Comparison of ENCODE assay signal across 1 cellular context in the genomic region with DNA sequence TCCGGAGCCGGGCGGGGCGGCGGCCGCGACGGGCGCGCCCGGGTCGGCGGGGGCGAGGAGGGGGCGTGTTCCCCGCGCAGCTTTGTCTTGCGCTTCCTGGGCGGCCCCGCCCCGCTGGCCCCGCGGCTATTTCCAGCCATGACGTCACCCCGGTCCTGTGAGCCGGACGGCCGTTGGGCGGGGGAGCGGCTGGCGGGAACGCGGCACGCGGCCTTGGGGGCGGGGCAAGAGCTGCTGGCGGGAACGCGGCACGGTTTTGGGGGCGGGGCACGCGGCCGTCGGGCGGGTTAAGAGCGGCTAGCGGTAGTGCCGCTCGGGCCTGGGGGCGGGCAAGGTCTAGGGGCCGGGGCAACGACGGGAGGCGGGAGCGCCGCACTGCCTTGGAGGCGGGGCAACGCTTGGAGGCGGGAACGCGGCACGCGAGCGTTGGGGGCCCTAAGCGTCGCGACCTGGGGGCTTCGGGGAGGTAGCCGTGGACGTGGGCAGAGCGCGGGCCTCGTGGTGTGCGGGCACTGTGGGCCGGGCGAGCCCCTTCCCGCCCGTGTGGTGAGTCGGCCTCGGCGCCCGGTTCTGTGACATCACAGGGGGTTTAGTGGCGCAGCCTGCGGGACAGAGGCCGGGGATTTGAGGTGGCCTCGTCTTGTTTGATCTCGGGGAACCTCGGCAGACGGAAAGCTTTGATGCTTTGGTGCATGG.
TF ChIP-seq lines count a peak whose summit lies in the region.

No MANE protein-coding gene starts in this region.

TF ChIP-seq in K562, 482 proteins besides CTCF, POLR2A, EP300 and RAD21 (continued from another document and continues in another):
- TF ChIP-seq, protein P1, sequence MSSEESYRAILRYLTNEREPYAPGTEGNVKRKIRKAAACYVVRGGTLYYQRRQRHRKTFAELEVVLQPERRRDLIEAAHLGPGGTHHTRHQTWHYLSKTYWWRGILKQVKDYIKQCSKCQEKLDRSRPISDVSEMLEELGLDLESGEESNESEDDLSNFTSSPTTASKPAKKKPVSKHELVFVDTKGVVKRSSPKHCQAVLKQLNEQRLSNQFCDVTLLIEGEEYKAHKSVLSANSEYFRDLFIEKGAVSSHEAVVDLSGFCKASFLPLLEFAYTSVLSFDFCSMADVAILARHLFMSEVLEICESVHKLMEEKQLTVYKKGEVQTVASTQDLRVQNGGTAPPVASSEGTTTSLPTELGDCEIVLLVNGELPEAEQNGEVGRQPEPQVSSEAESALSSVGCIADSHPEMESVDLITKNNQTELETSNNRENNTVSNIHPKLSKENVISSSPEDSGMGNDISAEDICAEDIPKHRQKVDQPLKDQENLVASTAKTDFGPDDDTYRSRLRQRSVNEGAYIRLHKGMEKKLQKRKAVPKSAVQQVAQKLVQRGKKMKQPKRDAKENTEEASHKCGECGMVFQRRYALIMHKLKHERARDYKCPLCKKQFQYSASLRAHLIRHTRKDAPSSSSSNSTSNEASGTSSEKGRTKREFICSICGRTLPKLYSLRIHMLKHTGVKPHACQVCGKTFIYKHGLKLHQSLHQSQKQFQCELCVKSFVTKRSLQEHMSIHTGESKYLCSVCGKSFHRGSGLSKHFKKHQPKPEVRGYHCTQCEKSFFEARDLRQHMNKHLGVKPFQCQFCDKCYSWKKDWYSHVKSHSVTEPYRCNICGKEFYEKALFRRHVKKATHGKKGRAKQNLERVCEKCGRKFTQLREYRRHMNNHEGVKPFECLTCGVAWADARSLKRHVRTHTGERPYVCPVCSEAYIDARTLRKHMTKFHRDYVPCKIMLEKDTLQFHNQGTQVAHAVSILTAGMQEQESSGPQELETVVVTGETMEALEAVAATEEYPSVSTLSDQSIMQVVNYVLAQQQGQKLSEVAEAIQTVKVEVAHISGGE (CRISPR knock-in tag; IDR thresholded peaks at IDR 0.05): peak in 1 of 3 experiments; percentile 73; a peak in 2 of 6 replicates
- TF ChIP-seq, protein P2, sequence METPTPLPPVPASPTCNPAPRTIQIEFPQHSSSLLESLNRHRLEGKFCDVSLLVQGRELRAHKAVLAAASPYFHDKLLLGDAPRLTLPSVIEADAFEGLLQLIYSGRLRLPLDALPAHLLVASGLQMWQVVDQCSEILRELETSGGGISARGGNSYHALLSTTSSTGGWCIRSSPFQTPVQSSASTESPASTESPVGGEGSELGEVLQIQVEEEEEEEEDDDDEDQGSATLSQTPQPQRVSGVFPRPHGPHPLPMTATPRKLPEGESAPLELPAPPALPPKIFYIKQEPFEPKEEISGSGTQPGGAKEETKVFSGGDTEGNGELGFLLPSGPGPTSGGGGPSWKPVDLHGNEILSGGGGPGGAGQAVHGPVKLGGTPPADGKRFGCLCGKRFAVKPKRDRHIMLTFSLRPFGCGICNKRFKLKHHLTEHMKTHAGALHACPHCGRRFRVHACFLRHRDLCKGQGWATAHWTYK (CRISPR knock-in tag; IDR thresholded peaks at IDR 0.05): peak; percentile 61; the same call in 1 of the 2 replicates
- TF ChIP-seq KAT2B (IDR thresholded peaks at IDR 0.05; ENCODE audit: low read depth, low read length): no peak
- no peak for TF ChIP-seq MTA2 (IDR thresholded peaks at IDR 0.05; ENCODE audit: low read depth)
- TF ChIP-seq SUPT5H (IDR thresholded peaks at IDR 0.05): peak; percentile 40
- TF ChIP-seq FOXA1 (IDR thresholded peaks at IDR 0.05; ENCODE audit: borderline replicate concordance): no peak
- TF ChIP-seq ETV1 (tag; conservative IDR thresholded peaks at IDR 0.05; ENCODE audit: low read depth): no peak
- TF ChIP-seq SIN3A (IDR thresholded peaks at IDR 0.05; ENCODE audit: borderline replicate concordance in 2 of 2, control insufficient read depth in 1 of 2, low read depth in 2 of 2, low read length in 2 of 2): peak in 1 of 2 experiments; percentile 66; a peak in 2 of 4 replicates
- no peak for TF ChIP-seq CHD4 (IDR thresholded peaks at IDR 0.05; ENCODE audit: insufficient read depth, insufficient replicate concordance, low read depth, low read length, poor library complexity, severe bottlenecking)
- no peak for TF ChIP-seq NUFIP1 (IDR thresholded peaks at IDR 0.05; ENCODE audit: partially characterized antibody)
- TF ChIP-seq BHLHE40 (IDR thresholded peaks at IDR 0.05; ENCODE audit: low read length): peak; percentile 84
- TF ChIP-seq, protein P3, sequence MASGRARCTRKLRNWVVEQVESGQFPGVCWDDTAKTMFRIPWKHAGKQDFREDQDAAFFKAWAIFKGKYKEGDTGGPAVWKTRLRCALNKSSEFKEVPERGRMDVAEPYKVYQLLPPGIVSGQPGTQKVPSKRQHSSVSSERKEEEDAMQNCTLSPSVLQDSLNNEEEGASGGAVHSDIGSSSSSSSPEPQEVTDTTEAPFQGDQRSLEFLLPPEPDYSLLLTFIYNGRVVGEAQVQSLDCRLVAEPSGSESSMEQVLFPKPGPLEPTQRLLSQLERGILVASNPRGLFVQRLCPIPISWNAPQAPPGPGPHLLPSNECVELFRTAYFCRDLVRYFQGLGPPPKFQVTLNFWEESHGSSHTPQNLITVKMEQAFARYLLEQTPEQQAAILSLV (tag; IDR thresholded peaks at IDR 0.05): no peak
- 0 out of 2 replicates have a peak, but pooled peaks have one; percentile 17 for TF ChIP-seq ZNF445 (CRISPR knock-in tag; IDR thresholded peaks at IDR 0.05; ENCODE audit: low read depth)
- TF ChIP-seq MYC (IDR thresholded peaks at IDR 0.05; ENCODE audit: low read depth, low read length): peak; percentile 72
- no peak for TF ChIP-seq MYC (CRISPR knock-in tag; IDR thresholded peaks at IDR 0.05; ENCODE audit: borderline replicate concordance, low read depth)
- TF ChIP-seq HNRNPL (IDR thresholded peaks at IDR 0.05; ENCODE audit: low read depth, low read length): peak; percentile 67; the same call in 1 of the 2 replicates
- peak; percentile 27; the same call in 1 of the 2 replicates for TF ChIP-seq CEBPG (CRISPR knock-in tag; IDR thresholded peaks at IDR 0.05)
- no peak; a peak in 1 of 4 replicates for TF ChIP-seq CEBPG (tag; conservative IDR thresholded peaks at IDR 0.05 in 1 of 2, IDR thresholded peaks at IDR 0.05 in 1 of 2)
- TF ChIP-seq DMBX1 (CRISPR knock-in tag; IDR thresholded peaks at IDR 0.05; ENCODE audit: borderline replicate concordance): peak; percentile 26; the same call in 1 of the 2 replicates
- no peak for TF ChIP-seq CC2D1A (IDR thresholded peaks at IDR 0.05)
- TF ChIP-seq, protein P4, sequence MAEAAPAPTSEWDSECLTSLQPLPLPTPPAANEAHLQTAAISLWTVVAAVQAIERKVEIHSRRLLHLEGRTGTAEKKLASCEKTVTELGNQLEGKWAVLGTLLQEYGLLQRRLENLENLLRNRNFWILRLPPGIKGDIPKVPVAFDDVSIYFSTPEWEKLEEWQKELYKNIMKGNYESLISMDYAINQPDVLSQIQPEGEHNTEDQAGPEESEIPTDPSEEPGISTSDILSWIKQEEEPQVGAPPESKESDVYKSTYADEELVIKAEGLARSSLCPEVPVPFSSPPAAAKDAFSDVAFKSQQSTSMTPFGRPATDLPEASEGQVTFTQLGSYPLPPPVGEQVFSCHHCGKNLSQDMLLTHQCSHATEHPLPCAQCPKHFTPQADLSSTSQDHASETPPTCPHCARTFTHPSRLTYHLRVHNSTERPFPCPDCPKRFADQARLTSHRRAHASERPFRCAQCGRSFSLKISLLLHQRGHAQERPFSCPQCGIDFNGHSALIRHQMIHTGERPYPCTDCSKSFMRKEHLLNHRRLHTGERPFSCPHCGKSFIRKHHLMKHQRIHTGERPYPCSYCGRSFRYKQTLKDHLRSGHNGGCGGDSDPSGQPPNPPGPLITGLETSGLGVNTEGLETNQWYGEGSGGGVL (CRISPR knock-in tag; IDR thresholded peaks at IDR 0.05): no peak
- TF ChIP-seq, protein P5, sequence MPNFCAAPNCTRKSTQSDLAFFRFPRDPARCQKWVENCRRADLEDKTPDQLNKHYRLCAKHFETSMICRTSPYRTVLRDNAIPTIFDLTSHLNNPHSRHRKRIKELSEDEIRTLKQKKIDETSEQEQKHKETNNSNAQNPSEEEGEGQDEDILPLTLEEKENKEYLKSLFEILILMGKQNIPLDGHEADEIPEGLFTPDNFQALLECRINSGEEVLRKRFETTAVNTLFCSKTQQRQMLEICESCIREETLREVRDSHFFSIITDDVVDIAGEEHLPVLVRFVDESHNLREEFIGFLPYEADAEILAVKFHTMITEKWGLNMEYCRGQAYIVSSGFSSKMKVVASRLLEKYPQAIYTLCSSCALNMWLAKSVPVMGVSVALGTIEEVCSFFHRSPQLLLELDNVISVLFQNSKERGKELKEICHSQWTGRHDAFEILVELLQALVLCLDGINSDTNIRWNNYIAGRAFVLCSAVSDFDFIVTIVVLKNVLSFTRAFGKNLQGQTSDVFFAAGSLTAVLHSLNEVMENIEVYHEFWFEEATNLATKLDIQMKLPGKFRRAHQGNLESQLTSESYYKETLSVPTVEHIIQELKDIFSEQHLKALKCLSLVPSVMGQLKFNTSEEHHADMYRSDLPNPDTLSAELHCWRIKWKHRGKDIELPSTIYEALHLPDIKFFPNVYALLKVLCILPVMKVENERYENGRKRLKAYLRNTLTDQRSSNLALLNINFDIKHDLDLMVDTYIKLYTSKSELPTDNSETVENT (CRISPR knock-in tag; IDR thresholded peaks at IDR 0.05): 0 out of 2 replicates have a peak, but pooled peaks have one; percentile 19
- TF ChIP-seq CAMTA2 (CRISPR knock-in tag; conservative IDR thresholded peaks at IDR 0.05): no peak
- peak; percentile 15 for TF ChIP-seq FIP1L1 (IDR thresholded peaks at IDR 0.05; ENCODE audit: low read depth, low read length, poor library complexity, severe bottlenecking)
- TF ChIP-seq, protein P6, sequence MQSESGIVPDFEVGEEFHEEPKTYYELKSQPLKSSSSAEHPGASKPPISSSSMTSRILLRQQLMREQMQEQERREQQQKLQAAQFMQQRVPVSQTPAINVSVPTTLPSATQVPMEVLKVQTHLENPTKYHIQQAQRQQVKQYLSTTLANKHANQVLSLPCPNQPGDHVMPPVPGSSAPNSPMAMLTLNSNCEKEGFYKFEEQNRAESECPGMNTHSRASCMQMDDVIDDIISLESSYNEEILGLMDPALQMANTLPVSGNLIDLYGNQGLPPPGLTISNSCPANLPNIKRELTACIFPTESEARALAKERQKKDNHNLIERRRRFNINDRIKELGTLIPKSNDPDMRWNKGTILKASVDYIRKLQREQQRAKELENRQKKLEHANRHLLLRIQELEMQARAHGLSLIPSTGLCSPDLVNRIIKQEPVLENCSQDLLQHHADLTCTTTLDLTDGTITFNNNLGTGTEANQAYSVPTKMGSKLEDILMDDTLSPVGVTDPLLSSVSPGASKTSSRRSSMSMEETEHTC (IDR thresholded peaks at IDR 0.05): peak; percentile 94
- no peak for TF ChIP-seq ZNF436 (CRISPR knock-in tag; IDR thresholded peaks at IDR 0.05)
- TF ChIP-seq, protein P7, sequence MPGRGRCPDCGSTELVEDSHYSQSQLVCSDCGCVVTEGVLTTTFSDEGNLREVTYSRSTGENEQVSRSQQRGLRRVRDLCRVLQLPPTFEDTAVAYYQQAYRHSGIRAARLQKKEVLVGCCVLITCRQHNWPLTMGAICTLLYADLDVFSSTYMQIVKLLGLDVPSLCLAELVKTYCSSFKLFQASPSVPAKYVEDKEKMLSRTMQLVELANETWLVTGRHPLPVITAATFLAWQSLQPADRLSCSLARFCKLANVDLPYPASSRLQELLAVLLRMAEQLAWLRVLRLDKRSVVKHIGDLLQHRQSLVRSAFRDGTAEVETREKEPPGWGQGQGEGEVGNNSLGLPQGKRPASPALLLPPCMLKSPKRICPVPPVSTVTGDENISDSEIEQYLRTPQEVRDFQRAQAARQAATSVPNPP (IDR thresholded peaks at IDR 0.05; ENCODE audit: borderline replicate concordance, insufficient read depth, insufficient read length): no peak
- no peak for TF ChIP-seq TRIM24 (IDR thresholded peaks at IDR 0.05)
- TF ChIP-seq ZSCAN32 (CRISPR knock-in tag; IDR thresholded peaks at IDR 0.05): peak; percentile 25; the same call in 1 of the 2 replicates
- TF ChIP-seq BRCA1 (IDR thresholded peaks at IDR 0.05): no peak
- 0 out of 2 replicates have a peak, but pooled peaks have one; percentile 9 for TF ChIP-seq BRCA1 (CRISPR knock-in tag; IDR thresholded peaks at IDR 0.05)
- 0 out of 2 replicates have a peak, but pooled peaks have one; percentile 20 for TF ChIP-seq ZNF41 (CRISPR knock-in tag; conservative IDR thresholded peaks at IDR 0.05)
- TF ChIP-seq MAZ (CRISPR knock-in tag; conservative IDR thresholded peaks at IDR 0.05 in 1 of 2, IDR thresholded peaks at IDR 0.05 in 1 of 2): peak; percentile 89 to 92; a peak in 2 of 4 replicates
- TF ChIP-seq YY1 (IDR thresholded peaks at IDR 0.05; ENCODE audit: borderline replicate concordance in 1 of 3, control insufficient read depth in 1 of 3, extremely low read depth in 1 of 3, insufficient read depth in 3 of 3, insufficient read length in 1 of 3, insufficient replicate concordance in 2 of 3, low read depth in 1 of 3, low read length in 2 of 3): no peak
- no peak for TF ChIP-seq C11orf30 (IDR thresholded peaks at IDR 0.05; ENCODE audit: low read depth)
- TF ChIP-seq, protein P8, sequence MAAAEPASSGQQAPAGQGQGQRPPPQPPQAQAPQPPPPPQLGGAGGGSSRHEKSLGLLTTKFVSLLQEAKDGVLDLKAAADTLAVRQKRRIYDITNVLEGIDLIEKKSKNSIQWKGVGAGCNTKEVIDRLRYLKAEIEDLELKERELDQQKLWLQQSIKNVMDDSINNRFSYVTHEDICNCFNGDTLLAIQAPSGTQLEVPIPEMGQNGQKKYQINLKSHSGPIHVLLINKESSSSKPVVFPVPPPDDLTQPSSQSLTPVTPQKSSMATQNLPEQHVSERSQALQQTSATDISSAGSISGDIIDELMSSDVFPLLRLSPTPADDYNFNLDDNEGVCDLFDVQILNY (CRISPR knock-in tag; IDR thresholded peaks at IDR 0.05): no peak
- TF ChIP-seq, protein P9, sequence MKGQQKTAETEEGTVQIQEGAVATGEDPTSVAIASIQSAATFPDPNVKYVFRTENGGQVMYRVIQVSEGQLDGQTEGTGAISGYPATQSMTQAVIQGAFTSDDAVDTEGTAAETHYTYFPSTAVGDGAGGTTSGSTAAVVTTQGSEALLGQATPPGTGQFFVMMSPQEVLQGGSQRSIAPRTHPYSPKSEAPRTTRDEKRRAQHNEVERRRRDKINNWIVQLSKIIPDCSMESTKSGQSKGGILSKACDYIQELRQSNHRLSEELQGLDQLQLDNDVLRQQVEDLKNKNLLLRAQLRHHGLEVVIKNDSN (CRISPR knock-in tag; IDR thresholded peaks at IDR 0.05): peak; percentile 22; the same call in 1 of the 2 replicates
- no peak for TF ChIP-seq FOXJ2 (tag; IDR thresholded peaks at IDR 0.05)
- TF ChIP-seq NCOA2 (IDR thresholded peaks at IDR 0.05; ENCODE audit: partially characterized antibody in 2 of 2): no peak
- TF ChIP-seq, protein P10, sequence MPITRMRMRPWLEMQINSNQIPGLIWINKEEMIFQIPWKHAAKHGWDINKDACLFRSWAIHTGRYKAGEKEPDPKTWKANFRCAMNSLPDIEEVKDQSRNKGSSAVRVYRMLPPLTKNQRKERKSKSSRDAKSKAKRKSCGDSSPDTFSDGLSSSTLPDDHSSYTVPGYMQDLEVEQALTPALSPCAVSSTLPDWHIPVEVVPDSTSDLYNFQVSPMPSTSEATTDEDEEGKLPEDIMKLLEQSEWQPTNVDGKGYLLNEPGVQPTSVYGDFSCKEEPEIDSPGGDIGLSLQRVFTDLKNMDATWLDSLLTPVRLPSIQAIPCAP (CRISPR knock-in tag; IDR thresholded peaks at IDR 0.05; ENCODE audit: borderline replicate concordance): peak; percentile 76; the same call in 1 of the 2 replicates
- no peak for TF ChIP-seq ZNF3 (CRISPR knock-in tag; IDR thresholded peaks at IDR 0.05)
- TF ChIP-seq CREB1 (IDR thresholded peaks at IDR 0.05): peak; percentile 77
- TF ChIP-seq CREB1 (CRISPR knock-in tag; IDR thresholded peaks at IDR 0.05): peak; percentile 81
- no peak for TF ChIP-seq ZNF146 (CRISPR knock-in tag; IDR thresholded peaks at IDR 0.05; ENCODE audit: unreplicated experiment)
- TF ChIP-seq SMAD3 (CRISPR knock-in tag; conservative IDR thresholded peaks at IDR 0.05): 0 out of 2 replicates have a peak, but pooled peaks have one; percentile 34
- TF ChIP-seq ZKSCAN1 (IDR thresholded peaks at IDR 0.05; ENCODE audit: low read depth, low read length): no peak
